ENCODE assay signal across 9 cellular contexts in genomic region chr12:108302471-108303311, GRCh38. TPM values are rescaled to one million over a fixed set of nuclear protein-coding genes. Genes with fewer than 3 reads are reported as not detected.
A peak's percentile ranks its signal among the peaks of the same experiment; 100 is the strongest.
DNase-seq lines count a peak whose midpoint lies in the region; ATAC-seq and TF ChIP-seq lines count a peak whose summit lies in the region.
"Had no signal": no experiment of that assay in that cellular context is flagged by ENCODE, and none has a peak within 500 bp of the region (broad histone marks: within the 10 kb centered on the region; RNA-seq: fewer than 3 reads in every experiment).

No MANE protein-coding gene starts in this region.

- H3K9me3 ChIP-seq in HUES6 (ENCODE audit: control insufficient read depth, insufficient read depth, low read depth, low read length), result no peaks in the 10 kb centered on the region
- H3K9me3 ChIP-seq in left lung, result no peaks in the 10 kb centered on the region
- no peaks in the 10 kb centered on the region for H3K9me3 ChIP-seq in thoracic aorta

- peak overlapping the region; percentile 1 for H3K9ac ChIP-seq in HUES6 (ENCODE audit: low read length)

- H3K27ac ChIP-seq in HUES6 (ENCODE audit: low read depth, low read length) (peak overlapping the region; percentile 48; the same call in 1 of the 2 replicates), cingulate gyrus (ENCODE audit: low read depth, low read length) (peak overlapping the region; percentile 7), left lung (peak overlapping the region; percentile 51 to 76), thoracic aorta (peak overlapping the region; percentile 95 to 97)

- peaks cover 5% of the 10 kb centered on the region for H3K9me3 Mint-ChIP-seq in glutamatergic neuron (ENCODE audit: unreplicated experiment)

- no peaks in the 10 kb centered on the region for H3K27me3 ChIP-seq in HUES6 (ENCODE audit: control insufficient read depth, insufficient read depth, low read length)
- no peaks in the 10 kb centered on the region for H3K27me3 ChIP-seq in left lung
- no peaks in the 10 kb centered on the region for H3K27me3 ChIP-seq in thoracic aorta (replicated peaks; ENCODE audit: insufficient read depth)

- H3K27ac Mint-ChIP-seq in glutamatergic neuron (ENCODE audit: unreplicated experiment), result no peak overlapping the region

- no peak overlapping the region for H3K4me3 Mint-ChIP-seq in glutamatergic neuron (ENCODE audit: unreplicated experiment)

- DNase-seq in left lung (peak; percentile 69 to 76), thoracic aorta (ENCODE audit: low spot score) (peak; percentile 54), DMS114 treated with DMSO at 0.1 percent for 48 hours (lab: John Stamatoyannopoulos, UW; ENCODE audit: unreplicated experiment) (no peak), NCI-H146 (lab: John Stamatoyannopoulos, UW) (no peak), glutamatergic neuron (no peak)
- DNase-seq: activated T-cell treated with anti-CD3 and anti-CD28 coated beads, Interleukin-2, amount 50 U/mL, for 1 hour had no signal

- peaks cover 10% of the 10 kb centered on the region for H3K27me3 Mint-ChIP-seq in glutamatergic neuron (ENCODE audit: unreplicated experiment)

- H3K4me1 ChIP-seq in HUES6 (ENCODE audit: control insufficient read depth, insufficient read depth, low read length) (peaks cover 42% of the 10 kb centered on the region), left lung (peaks cover 37 to 91% of the 10 kb centered on the region in 2 donors), thoracic aorta (ENCODE audit: control insufficient read depth in 1 of 2, low read depth in 2 of 2) (peaks cover 39 to 66% of the 10 kb centered on the region in 2 donors)

- ATAC-seq in left lung (peak; percentile 76), thoracic aorta (ENCODE audit: insufficient number of reproducible peaks, low FRiP score, low read depth) (peak; percentile 51), HG02852 (IDR thresholded peaks at IDR 0.05; ENCODE audit: unreplicated experiment) (no peak)

- H3K36me3 ChIP-seq in HUES6 (ENCODE audit: control insufficient read depth, insufficient read depth, low read length), result no peaks in the 10 kb centered on the region
- H3K36me3 ChIP-seq in left lung, result no peaks in the 10 kb centered on the region
- H3K36me3 ChIP-seq in thoracic aorta, result no peaks in the 10 kb centered on the region

- intact Hi-C loops in left lung (cut with DNase I), result no loop called here

- H3K4me3 ChIP-seq in HUES6 (ENCODE audit: low read depth, low read length), result no peak overlapping the region
- no peak overlapping the region for H3K4me3 ChIP-seq in left lung
- peak overlapping the region; percentile 5 for H3K4me3 ChIP-seq in thoracic aorta

- TF ChIP-seq CTCF in left lung (IDR thresholded peaks at IDR 0.05) (peak in 1 of 2 donors; percentile 16), thoracic aorta (IDR thresholded peaks at IDR 0.05) (no peak), glutamatergic neuron (IDR thresholded peaks at IDR 0.05; ENCODE audit: partially characterized antibody, unreplicated experiment) (no peak)

- peaks cover 21% of the 10 kb centered on the region for H3K4me1 Mint-ChIP-seq in glutamatergic neuron (ENCODE audit: low read depth, unreplicated experiment)

- H3K36me3 Mint-ChIP-seq in glutamatergic neuron (ENCODE audit: unreplicated experiment), result no peaks in the 10 kb centered on the region

RNA-seq across cellular contexts. Expression of gene CMKLR1, which starts 36.4 kb away (rescaled TPM):
- total RNA-seq in left lung (10 to 100 TPM; 19.0 to 31.2 TPM), thoracic aorta (10 to 100 TPM; 56.6 to 73.8 TPM), glutamatergic neuron (ENCODE audit: unreplicated experiment) (not detected)

Comparison
In these comparisons a context has a peak if more than half of its experiments do, and no peak if none do; other contexts are left out.
1. H3K27ac ChIP-seq: peak in every context shown above with its lines; median percentile 96 in thoracic aorta; 64 in left lung; 48 in HUES6; 7 in cingulate gyrus.
2. DNase-seq: peak in left lung (2 of 2) and thoracic aorta (single experiment); none in DMS114 treated with DMSO at 0.1 percent for 48 hours (single experiment), NCI-H146 (single experiment) and glutamatergic neuron (single experiment).
3. RNA of gene CMKLR1, which starts 36.4 kb away (total RNA-seq): 56.6 to 73.8 TPM in thoracic aorta and 19.0 to 31.2 TPM in left lung; not detected in glutamatergic neuron (single experiment); every median in the first group is over 10 times any median in the second.